24 cellular contexts compared by ENCODE assay signal in genomic region chr18:9304388-9305070, GRCh38. TPM values are rescaled to one million over a fixed set of nuclear protein-coding genes. Genes with fewer than 3 reads are reported as not detected.
DNase-seq lines count a peak whose midpoint lies in the region; ATAC-seq, FAIRE-seq and TF ChIP-seq lines count a peak whose summit lies in the region.
"Had no signal": no experiment of that assay in that cellular context is flagged by ENCODE, and none has a peak within 500 bp of the region (broad histone marks: within the 10 kb centered on the region; RNA-seq: fewer than 3 reads in every experiment).

No MANE protein-coding gene starts in this region.

- TF ChIP-seq EP300 in K562 (IDR thresholded peaks at IDR 0.05; ENCODE audit: low read length): no peak

- no peak for TF ChIP-seq RAD21 in K562 (CRISPR knock-in tag; conservative IDR thresholded peaks at IDR 0.05 in 1 of 2, IDR thresholded peaks at IDR 0.05 in 1 of 2)

- in situ Hi-C loops in K562 (cut with MboI): no loop called here

- H3K27me3 ChIP-seq in K562 (ENCODE audit: control insufficient read depth in 2 of 2, insufficient read depth in 2 of 2, low read length in 2 of 2) (no peaks in the 10 kb centered on the region), Peyer's patch (no peaks in the 10 kb centered on the region)
- H3K27me3 ChIP-seq: BE2C; BLaER1 treated with 17β-estradiol and CSF1 and Interleukin-3, amounts not matched to agents 10 nM and 100 nM had no signal

- intact Hi-C loops in K562 (cut with micrococcal nuclease): no loop called here

- H3K27ac ChIP-seq in K562 (ENCODE audit: extremely low read depth, low read depth, low read length) (no peak overlapping the region), Peyer's patch (no peak overlapping the region)
- H3K27ac ChIP-seq: A549; BLaER1 treated with 17β-estradiol and CSF1 and Interleukin-3, amounts not matched to agents 10 nM and 100 nM had no signal

- TF ChIP-seq POLR2A in K562 (conservative IDR thresholded peaks at IDR 0.05) (no peak), Peyer's patch (IDR thresholded peaks at IDR 0.05) (no peak)

- BruUV-seq in K562 (replicated peaks; lab: Mats Ljungman, UMichigan): no TSS peak

- no peak overlapping the region for H3K4me3 ChIP-seq in K562
- H3K4me3 ChIP-seq in Peyer's patch: no peak overlapping the region
- no peak overlapping the region for H3K4me3 ChIP-seq in foreskin fibroblast (ENCODE audit: low read depth in 1 of 2, low read length in 2 of 2)
- H3K4me3 ChIP-seq: A549; BLaER1 treated with 17β-estradiol and CSF1 and Interleukin-3, amounts not matched to agents 10 nM and 100 nM; HAP-1 had no signal

- peaks cover 3% of the 10 kb centered on the region for H3K27me3 Mint-ChIP-seq in nephron progenitor cell (ENCODE audit: low read depth, poor library complexity)

- no peak overlapping the region for H2AFZ ChIP-seq in K562 (ENCODE audit: low read depth, low read length)

- CTCF ChIA-PET in K562 (lab: Yijun Ruan, JAX; ENCODE audit: low intra/inter-chr PET ratio): no interaction called here

- no peak for ATAC-seq in K562
- ATAC-seq: A549 had no signal

- H3K79me2 ChIP-seq in K562 (ENCODE audit: control insufficient read depth, insufficient read depth, low read length): no peaks in the 10 kb centered on the region

- TF ChIP-seq CTCF in K562 (IDR thresholded peaks at IDR 0.05 in 2 of 3, conservative IDR thresholded peaks at IDR 0.05 in 1 of 3; ENCODE audit: insufficient read depth in 2 of 3, low read depth in 1 of 3, low read length in 3 of 3) (no peak), nephron progenitor cell (IDR thresholded peaks at IDR 0.05) (no peak), Peyer's patch (IDR thresholded peaks at IDR 0.05) (no peak), foreskin fibroblast (IDR thresholded peaks at IDR 0.05; ENCODE audit: low read depth, low read length) (no peak)

- peak; percentile 46 for DNase-seq in DMS53 treated with DMSO at 0.1 percent for 48 hours (lab: John Stamatoyannopoulos, UW; ENCODE audit: unreplicated experiment)
- DNase-seq in K562 (ENCODE audit: extremely low read depth in 1 of 4, low spot score in 3 of 4): no peak
- no peak for DNase-seq in nephron progenitor cell
- no peak for DNase-seq in Peyer's patch
- DNase-seq in NCI-H2081 (lab: John Stamatoyannopoulos, UW): no peak
- DNase-seq in foreskin fibroblast: no peak
- DNase-seq: 8988T; ACHN; AML-193; BE2C; CD4-positive, alpha-beta T cell; CD8-positive, alpha-beta memory T cell; DMS 273 treated with DMSO at 0.1 percent for 48 hours; EL; GDM1; GOT3 had no signal

- POLR2A ChIA-PET in K562 (lab: Yijun Ruan, JAX): no interaction called here

- peaks cover 11% of the 10 kb centered on the region for H3K4me1 Mint-ChIP-seq in nephron progenitor cell
- H3K4me1 Mint-ChIP-seq: CD14-positive monocyte; CD8-positive, alpha-beta memory T cell had no signal

- H3K9me3 ChIP-seq in K562 (replicated peaks; ENCODE audit: control insufficient read depth, insufficient read depth, low read depth, low read length) (0 out of 2 replicates have a peak, but pooled peaks cover 2% of the 10 kb centered on the region), Peyer's patch (peaks cover 0 to 4% (median 2%) of the 10 kb centered on the region in 4 donors)
- H3K9me3 ChIP-seq: BE2C had no signal

- H3K4me2 ChIP-seq in K562 (ENCODE audit: insufficient read depth, low read length): no peak overlapping the region
- H3K4me2 ChIP-seq: A549; BLaER1 treated with 17β-estradiol and CSF1 and Interleukin-3, amounts not matched to agents 10 nM and 100 nM had no signal

- H3K4me1 ChIP-seq in K562 (replicated peaks in 1 of 2; ENCODE audit: control insufficient read depth in 2 of 2, insufficient read depth in 2 of 2, low read length in 2 of 2): no peaks in the 10 kb centered on the region
- H3K4me1 ChIP-seq in Peyer's patch: no peaks in the 10 kb centered on the region
- H3K4me1 ChIP-seq: A549; BE2C; BLaER1 treated with 17β-estradiol and CSF1 and Interleukin-3, amounts not matched to agents 10 nM and 100 nM; HAP-1 had no signal

- H3K27ac Mint-ChIP-seq in nephron progenitor cell: peak overlapping the region; percentile 20
- H3K27ac Mint-ChIP-seq: CD14-positive monocyte; CD4-positive, alpha-beta T cell; CD8-positive, alpha-beta memory T cell had no signal

- no peaks in the 10 kb centered on the region for H3K9me1 ChIP-seq in K562 (ENCODE audit: control insufficient read depth, insufficient read depth, low read length)

- no peaks in the 10 kb centered on the region for H4K20me1 ChIP-seq in K562 (replicated peaks; ENCODE audit: control insufficient read depth, insufficient read depth, low read length)
- H4K20me1 ChIP-seq: BLaER1 treated with 17β-estradiol and CSF1 and Interleukin-3, amounts not matched to agents 10 nM and 100 nM had no signal

- WGBS in K562 (ENCODE audit: insufficient coverage, low coverage, missing lambda C conversion rate): 41% methylated on average over 6 of the region's 6 CpGs

- FAIRE-seq in K562 (lab: Jason Lieb, UNC): no peak
- FAIRE-seq: A549, D721Med, GM12891, GM18507, H54 had no signal

- H3K9ac ChIP-seq in K562 (ENCODE audit: insufficient read depth in 1 of 2, low read depth in 2 of 2, low read length in 2 of 2): no peak overlapping the region
- H3K9ac ChIP-seq: BLaER1 treated with 17β-estradiol and CSF1 and Interleukin-3, amounts not matched to agents 10 nM and 100 nM had no signal

- peaks cover 44% of the 10 kb centered on the region for H3K9me3 Mint-ChIP-seq in nephron progenitor cell

- no peak overlapping the region for H3K4me3 Mint-ChIP-seq in nephron progenitor cell
- H3K4me3 Mint-ChIP-seq: CD14-positive monocyte; CD4-positive, alpha-beta T cell; CD8-positive, alpha-beta memory T cell had no signal

- H3K36me3 ChIP-seq in K562 (ENCODE audit: control insufficient read depth, insufficient read depth, low read length) (no peaks in the 10 kb centered on the region), Peyer's patch (no peaks in the 10 kb centered on the region)
- H3K36me3 ChIP-seq: BE2C, HAP-1 had no signal

- peaks cover 11% of the 10 kb centered on the region for H3K36me3 Mint-ChIP-seq in nephron progenitor cell (ENCODE audit: low read depth)

TF ChIP-seq in K562, 482 proteins besides CTCF, POLR2A, EP300 and RAD21 (continues in another document):
- TF ChIP-seq FOXJ3 (CRISPR knock-in tag; IDR thresholded peaks at IDR 0.05) (no peak), ATF6 (CRISPR knock-in tag; IDR thresholded peaks at IDR 0.05) (no peak), SMARCA4 (IDR thresholded peaks at IDR 0.05) (no peak), SMARCB1 (IDR thresholded peaks at IDR 0.05; ENCODE audit: insufficient read length, low read depth) (no peak), HNRNPK (IDR thresholded peaks at IDR 0.05; ENCODE audit: low read depth, low read length, poor library complexity, severe bottlenecking) (no peak), ZNF780A (CRISPR knock-in tag; IDR thresholded peaks at IDR 0.05) (no peak), CAMTA2 (CRISPR knock-in tag; conservative IDR thresholded peaks at IDR 0.05) (no peak), PURB (CRISPR knock-in tag; IDR thresholded peaks at IDR 0.05; ENCODE audit: low read depth) (no peak), MITF (IDR thresholded peaks at IDR 0.05) (no peak), PHB2 (IDR thresholded peaks at IDR 0.05; ENCODE audit: low read depth) (no peak), EZH2 (IDR thresholded peaks at IDR 0.05; ENCODE audit: borderline replicate concordance, low read depth, low read length) (no peak)

RNA-seq across cellular contexts. Expression of gene TWSG1, which starts 30.0 kb away (rescaled TPM):
- 26.0 and 36.6 TPM in 2 replicates for total RNA-seq in K562 (2011; cell fraction: chromatin; rRNA removed; ENCODE audit: low replicate concordance)
- 21.5 and 28.8 TPM in 2 replicates for total RNA-seq in K562 (2011; cell fraction: nucleolus; rRNA removed)
- 34.2 and 50.5 TPM in 2 replicates for total RNA-seq in K562 (2011; cell fraction: nucleoplasm; rRNA removed)
- 17.9 and 22.5 TPM in 2 replicates for total RNA-seq in K562 (2014; rRNA removed)
- 30.5 and 33.3 TPM in 2 replicates for total RNA-seq in K562 (2014; rRNA removed; fragmentation: Illumina TruSeq; extraction: Trizol)
- total RNA-seq in K562 (2015; rRNA removed; fragmentation: Illumina TruSeq; extraction: Trizol): 27.0 and 31.4 TPM in 2 replicates
- 26.2 and 29.1 TPM in 2 replicates for total RNA-seq in K562 (2021)
- 37.2 and 43.3 TPM in 2 replicates for polyA plus RNA-seq in K562 (2011; rRNA removed)
- polyA plus RNA-seq in K562 (2011; cell fraction: cytosol; rRNA removed): 20.1 and 40.3 TPM in 2 replicates
- 11.0 and 18.5 TPM in 2 replicates for polyA plus RNA-seq in K562 (2011; cell fraction: nucleus; rRNA removed)
- 34.6 and 37.6 TPM in 2 replicates for polyA plus RNA-seq in K562 (2012)
- polyA plus RNA-seq in K562 (2014; fragmentation: Illumina TruSeq; extraction: Trizol): 21.3 and 25.1 TPM in 2 replicates
- polyA plus RNA-seq in K562 (2014; fragmentation: Nextera tagmentation; extraction: Ambion mirVana): 10 to 100 TPM; 10.4 to 11.3 TPM
- 16.6 TPM in 2 replicates for polyA plus RNA-seq in K562 (2014; rRNA removed)
- 78.2 and 99.4 TPM in 2 replicates for polyA minus RNA-seq in K562 (2011; rRNA and poly(A)+ RNA removed)
- 30.4 and 37.3 TPM in 2 replicates for polyA minus RNA-seq in K562 (2011; cell fraction: cytosol; rRNA and poly(A)+ RNA removed)
- polyA minus RNA-seq in K562 (2011; cell fraction: nucleus; rRNA and poly(A)+ RNA removed): 6.6 and 15.6 TPM in 2 replicates
- 10 to 100 TPM in 2 of 4 donors, 1 to 10 TPM in 2; 7.5 to 12.4 (median 10.5) TPM for total RNA-seq in Peyer's patch
